In the genomic region with DNA sequence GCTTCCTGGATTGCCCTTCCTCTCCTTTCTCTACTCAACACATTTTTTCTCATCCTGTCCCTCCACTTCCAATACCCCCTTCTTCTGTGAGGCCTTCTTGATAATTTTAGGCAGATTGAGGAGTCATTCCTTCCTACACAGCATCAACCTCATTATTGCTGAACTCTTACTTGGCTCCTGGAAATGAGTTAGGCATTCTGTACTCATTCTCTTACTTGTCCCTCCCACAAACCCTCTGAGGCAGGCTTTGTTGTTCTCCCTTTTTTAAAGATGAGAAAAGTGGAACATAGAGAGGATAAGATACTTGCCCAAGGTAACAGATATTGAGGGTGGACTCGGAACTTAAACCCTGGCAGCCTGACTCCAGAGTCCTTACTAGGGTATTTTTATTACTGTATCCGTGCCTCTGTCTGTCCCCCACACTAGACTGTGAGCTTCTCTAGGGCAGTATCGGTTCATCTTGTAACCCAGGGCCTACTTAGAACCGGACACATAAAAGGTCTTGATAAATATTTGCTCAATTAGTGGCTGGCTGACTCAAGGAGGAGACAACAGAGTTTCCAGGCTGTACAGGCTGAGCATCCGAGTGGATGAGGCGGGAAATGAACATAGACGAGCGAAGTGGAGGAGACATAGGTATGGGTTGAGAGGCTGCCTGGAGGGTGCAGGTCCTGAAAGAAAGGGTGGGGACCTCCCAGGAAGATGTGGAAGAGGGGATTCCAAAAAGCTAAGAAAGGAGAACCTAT, we compare ENCODE assay signal across 27 cellular contexts.
"Had no signal": no experiment of that assay in that cellular context is flagged by ENCODE, and none has a peak within 500 bp of the region (broad histone marks: within the 10 kb centered on the region; RNA-seq: fewer than 3 reads in every experiment).

No MANE protein-coding gene starts in this region.

- ATAC-seq: gastrocnemius medialis; left colon; left ventricle myocardium superior; lower lobe of right lung; naive thymus-derived CD8-positive, alpha-beta T cell; right lobe of liver; stimulated activated naive B cell treated with anti-CD40 and anti-IgM and Interleukin-4, amounts not matched to agents 10 μg/mL and 1 μg/mL and 100 μg/mL, for 72 hours had no signal

- H3K9me3 ChIP-seq: gastrocnemius medialis, lower lobe of right lung, ovary, right lobe of liver, thoracic aorta, upper lobe of left lung, uterus had no signal

- H3K4me3 Mint-ChIP-seq: endodermal cell; immature natural killer cell; naive thymus-derived CD8-positive, alpha-beta T cell; nephron progenitor cell; stimulated activated naive B cell treated with anti-CD40 and anti-IgM and Interleukin-4, amounts not matched to agents 10 μg/mL and 1 μg/mL and 100 μg/mL, for 72 hours; stimulated activated naive CD8-positive, alpha-beta T cell treated with anti-CD3 and anti-CD28 coated beads, Interleukin-15, Interleukin-2, amounts not matched to agents 100 ng/mL and 50 ng/mL, for 24 hours had no signal

- H3K27me3 ChIP-seq: gastrocnemius medialis, ovary, right lobe of liver, tibial nerve, upper lobe of left lung, uterus had no signal

- DNase-seq: dorsolateral prefrontal cortex; effector CD4-positive, alpha-beta T cell; foreskin fibroblast; gastrocnemius medialis; hypothalamus; immature natural killer cell; islet precursor cell; kidney glomerular epithelial cell; left colon; left ventricle myocardium superior; lower lobe of right lung; naive thymus-derived CD8-positive, alpha-beta T cell; nephron progenitor cell; ovary; posterior cingulate gyrus; right lobe of liver; small intestine; stimulated activated CD4-positive, alpha-beta T cell treated with anti-CD3 and anti-CD28 coated beads, Interleukin-15, amount 100 ng/mL, for 24 hours; stimulated activated CD4-positive, alpha-beta T cell treated with anti-CD3 and anti-CD28 coated beads, Interleukin-2, amount 100 ng/mL, for 48 hours; stimulated activated naive B cell treated with anti-CD40 and anti-IgM and Interleukin-4, amounts not matched to agents 10 μg/mL and 1 μg/mL and 100 μg/mL, for 72 hours; upper lobe of left lung; uterus had no signal

- H3K36me3 Mint-ChIP-seq: immature natural killer cell; stimulated activated naive B cell treated with anti-CD40 and anti-IgM and Interleukin-4, amounts not matched to agents 10 μg/mL and 1 μg/mL and 100 μg/mL, for 72 hours had no signal

- H3K27ac Mint-ChIP-seq: endodermal cell; immature natural killer cell; nephron progenitor cell; stimulated activated naive B cell treated with anti-CD40 and anti-IgM and Interleukin-4, amounts not matched to agents 10 μg/mL and 1 μg/mL and 100 μg/mL, for 72 hours; stimulated activated naive CD8-positive, alpha-beta T cell treated with anti-CD3 and anti-CD28 coated beads, Interleukin-15, Interleukin-2, amounts not matched to agents 100 ng/mL and 50 ng/mL, for 24 hours had no signal

- H3K4me1 ChIP-seq: gastrocnemius medialis, lower lobe of right lung, right lobe of liver, tibial nerve, upper lobe of left lung, uterus had no signal

- H3K4me3 ChIP-seq: dorsolateral prefrontal cortex, gastrocnemius medialis, lower lobe of right lung, ovary, right lobe of liver, thoracic aorta, tibial nerve, upper lobe of left lung, uterus had no signal

- H3K9me3 Mint-ChIP-seq: stimulated activated naive CD8-positive, alpha-beta T cell treated with anti-CD3 and anti-CD28 coated beads, Interleukin-15, Interleukin-2, amounts not matched to agents 100 ng/mL and 50 ng/mL, for 24 hours had no signal

- H3K27ac ChIP-seq: dorsolateral prefrontal cortex, epithelial cell of prostate, gastrocnemius medialis, lower lobe of right lung, ovary, right lobe of liver, thoracic aorta, tibial nerve, upper lobe of left lung, uterus had no signal

- H3K36me3 ChIP-seq: gastrocnemius medialis, lower lobe of right lung, ovary, right lobe of liver, thoracic aorta, tibial nerve, upper lobe of left lung, uterus had no signal

- H3K4me1 Mint-ChIP-seq: immature natural killer cell; naive thymus-derived CD8-positive, alpha-beta T cell; nephron progenitor cell; stimulated activated naive B cell treated with anti-CD40 and anti-IgM and Interleukin-4, amounts not matched to agents 10 μg/mL and 1 μg/mL and 100 μg/mL, for 72 hours had no signal
